ENCODE assay signal across 18 cellular contexts in genomic region chr9:80586786-80587185, GRCh38.
DNase-seq lines count a peak whose midpoint lies in the region; ATAC-seq, FAIRE-seq and TF ChIP-seq lines count a peak whose summit lies in the region.
"Had no signal": no experiment of that assay in that cellular context is flagged by ENCODE, and none has a peak within 500 bp of the region (broad histone marks: within the 10 kb centered on the region; RNA-seq: fewer than 3 reads in every experiment).

No MANE protein-coding gene starts in this region.

- H3K27me3 ChIP-seq in H1 (replicated peaks in 1 of 4; ENCODE audit: control insufficient read depth in 3 of 4, extremely low read depth in 1 of 4, insufficient read depth in 3 of 4, low read length in 3 of 4) (no peaks in the 10 kb centered on the region), neuronal stem cell (ENCODE audit: control insufficient read depth in 3 of 3, insufficient read depth in 3 of 3, low read depth in 1 of 3, low read length in 3 of 3) (no peaks in the 10 kb centered on the region)

- POLR2A ChIA-PET in H1 (lab: Charles Lee; ENCODE audit: partially characterized antibody): no interaction called here

- no peaks in the 10 kb centered on the region for H3K36me3 ChIP-seq in H1 (ENCODE audit: control insufficient read depth in 2 of 4, insufficient read depth in 4 of 4, low read length in 3 of 4)
- no peaks in the 10 kb centered on the region for H3K36me3 ChIP-seq in neuronal stem cell (replicated peaks in 1 of 2; ENCODE audit: control insufficient read depth in 2 of 2, insufficient read depth in 2 of 2, low read length in 2 of 2)
- H3K36me3 ChIP-seq: HAP-1 had no signal

- H4K91ac ChIP-seq in H1 (replicated peaks; ENCODE audit: insufficient read length, low read length) (no peak overlapping the region), neuronal stem cell (ENCODE audit: low read depth, low read length, poor library complexity) (no peak overlapping the region)

- H2AFZ ChIP-seq in H1 (ENCODE audit: low read length) (peak overlapping the region; percentile 45; the same call in 1 of the 2 replicates), neuronal stem cell (ENCODE audit: low read length) (peak overlapping the region; percentile 28)

- H3K79me1 ChIP-seq in H1 (ENCODE audit: low read depth, low read length) (no peaks in the 10 kb centered on the region), neuronal stem cell (ENCODE audit: low read depth, low read length) (no peaks in the 10 kb centered on the region)

- H3K9me3 ChIP-seq in H1 (ENCODE audit: insufficient read depth in 2 of 2, low read depth in 1 of 2, low read length in 1 of 2) (no peaks in the 10 kb centered on the region), neuronal stem cell (replicated peaks in 1 of 2; ENCODE audit: control insufficient read depth in 2 of 2, insufficient read depth in 1 of 2, low read depth in 1 of 2, low read length in 2 of 2) (no peaks in the 10 kb centered on the region)
- H3K9me3 ChIP-seq: HAP-1 had no signal

- H4K5ac ChIP-seq in H1 (ENCODE audit: insufficient read length, low read depth, low read length): no peak overlapping the region

- DNase-seq in G401 (ENCODE audit: low spot score) (peak; percentile 34), NCI-H2171 treated with DMSO at 0.1 percent for 48 hours (lab: John Stamatoyannopoulos, UW) (peak; percentile 71), H1 (ENCODE audit: low read depth in 1 of 2, low spot score in 2 of 2) (no peak), neuronal stem cell (ENCODE audit: low spot score) (no peak), activated gamma-delta T cell (lab: John Stamatoyannopoulos, UW) (no peak), NCI-H774 (lab: John Stamatoyannopoulos, UW) (no peak)
- DNase-seq: ACHN; CD4-positive, alpha-beta T cell; DMS53; DND-41; EL; GOT3; KG1 had no signal

- H3K9ac ChIP-seq in H1 (replicated peaks in 1 of 4; ENCODE audit: extremely low read depth in 1 of 4, low read depth in 3 of 4, low read length in 3 of 4) (no peak overlapping the region), neuronal stem cell (ENCODE audit: low read depth, low read length, poor library complexity) (no peak overlapping the region)

- H2BK20ac ChIP-seq in H1 (ENCODE audit: low read length): no peak overlapping the region

- H3K18ac ChIP-seq in H1 (ENCODE audit: extremely low read depth, low read length) (no peak overlapping the region), neuronal stem cell (ENCODE audit: low read length) (no peak overlapping the region)

- H3K4ac ChIP-seq in H1 (replicated peaks; ENCODE audit: insufficient read length, low read depth, low read length): no peak overlapping the region
- no peak overlapping the region for H3K4ac ChIP-seq in neuronal stem cell (ENCODE audit: low read length)

- H3K4me2 ChIP-seq in H1 (ENCODE audit: insufficient read depth in 1 of 2, low read depth in 2 of 2, low read length in 2 of 2) (no peak overlapping the region), neuronal stem cell (ENCODE audit: insufficient read depth, low read length, poor library complexity, severe bottlenecking) (no peak overlapping the region)

- no peak overlapping the region for H3K27ac ChIP-seq in H1 (ENCODE audit: low read depth, low read length)
- no peak overlapping the region for H3K27ac ChIP-seq in neuronal stem cell (replicated peaks; ENCODE audit: low read length)
- H3K27ac ChIP-seq: C4-2B had no signal

- H2BK12ac ChIP-seq in H1 (ENCODE audit: low read depth, low read length): no peak overlapping the region
- no peak overlapping the region for H2BK12ac ChIP-seq in neuronal stem cell (ENCODE audit: low read length)

- H3K14ac ChIP-seq in H1 (ENCODE audit: insufficient read length): no peak overlapping the region
- no peak overlapping the region for H3K14ac ChIP-seq in neuronal stem cell (ENCODE audit: low read length)

- no peak overlapping the region for H3K56ac ChIP-seq in H1 (replicated peaks; ENCODE audit: insufficient read length, low read depth, low read length)

- H3K23me2 ChIP-seq in H1 (ENCODE audit: low read depth, low read length): no peaks in the 10 kb centered on the region

- no peak for TF ChIP-seq CTCF in H1 (IDR thresholded peaks at IDR 0.05; ENCODE audit: control extremely low read depth in 1 of 3, insufficient read depth in 1 of 3, low read depth in 1 of 3, low read length in 3 of 3)

- ATAC-seq in HG02763 (IDR thresholded peaks at IDR 0.05; ENCODE audit: unreplicated experiment): no peak

- no peaks in the 10 kb centered on the region for H3K79me2 ChIP-seq in H1 (ENCODE audit: control insufficient read depth in 1 of 2, insufficient read depth in 2 of 2, low read length in 2 of 2)

- H3K4me1 ChIP-seq in H1 (replicated peaks in 1 of 4; ENCODE audit: control insufficient read depth in 3 of 4, insufficient read depth in 4 of 4, low read length in 3 of 4) (peaks cover 0 to 6% (median 3%) of the 10 kb centered on the region in 4 experiments; a peak in 4 of 7 replicates), neuronal stem cell (ENCODE audit: control insufficient read depth in 2 of 2, insufficient read depth in 1 of 2, low read depth in 1 of 2, low read length in 2 of 2) (peaks cover 0 to 6% of the 10 kb centered on the region in 2 donors)
- H3K4me1 ChIP-seq: HAP-1 had no signal

- H3K23ac ChIP-seq in H1 (ENCODE audit: insufficient read length) (no peak overlapping the region), neuronal stem cell (ENCODE audit: low read depth, low read length, poor library complexity) (no peak overlapping the region)

- H4K20me1 ChIP-seq in H1 (replicated peaks in 1 of 2; ENCODE audit: control insufficient read depth in 1 of 2, insufficient read depth in 2 of 2, low read length in 2 of 2): no peaks in the 10 kb centered on the region

- H2AK5ac ChIP-seq in H1 (ENCODE audit: low read depth, low read length) (no peak overlapping the region), neuronal stem cell (ENCODE audit: low read depth, low read length) (no peak overlapping the region)

- no peak overlapping the region for H2BK120ac ChIP-seq in H1 (replicated peaks; ENCODE audit: low read depth, low read length)
- no peak overlapping the region for H2BK120ac ChIP-seq in neuronal stem cell (ENCODE audit: low read depth, low read length)

- H3K4me3 ChIP-seq in H1 (ENCODE audit: extremely low read depth in 1 of 4, insufficient read depth in 2 of 4, low read depth in 3 of 4, low read length in 4 of 4): no peak overlapping the region
- no peak overlapping the region for H3K4me3 ChIP-seq in neuronal stem cell (ENCODE audit: low read length in 2 of 2)
- H3K4me3 ChIP-seq: HAP-1 had no signal

- no peak for TF ChIP-seq RAD21 in H1 (IDR thresholded peaks at IDR 0.05 in 1 of 2, conservative IDR thresholded peaks at IDR 0.05 in 1 of 2; ENCODE audit: low read depth in 2 of 2, low read length in 2 of 2)

- in situ Hi-C loops in G401 (cut with HindIII; ENCODE audit: low sequenced_read_pairs): no loop called here

- no peak for FAIRE-seq in H1 (lab: Jason Lieb, UNC)
- FAIRE-seq: G401.6, GM12891 had no signal

- TF ChIP-seq POLR2A in H1 (IDR thresholded peaks at IDR 0.05; ENCODE audit: control extremely low read depth in 1 of 2, low read depth in 2 of 2, low read length in 2 of 2): no peak

- H2BK15ac ChIP-seq in H1 (ENCODE audit: low read length) (no peak overlapping the region), neuronal stem cell (ENCODE audit: low read length) (no peak overlapping the region)

- 89% methylated on average over 1 of the region's 1 CpG; no CpG with 5 or more reads in 1 of the 2 experiments for WGBS in H1 (ENCODE audit: extremely low coverage in 1 of 2, insufficient coverage in 1 of 2, insufficient read length in 1 of 2, insufficient replicate concordance in 2 of 2, low coverage in 1 of 2, low lambda C conversion rate in 2 of 2, missing lambda C conversion rate in 1 of 2), 2 experiments
- no CpG with 5 or more reads among the region's 1 CpG for WGBS in neuronal stem cell (ENCODE audit: extremely low coverage in 2 of 2, insufficient read length in 2 of 2, insufficient replicate concordance in 1 of 2), 2 donors

- H2BK5ac ChIP-seq in H1 (ENCODE audit: low read depth, low read length) (no peak overlapping the region), neuronal stem cell (ENCODE audit: low read length) (no peak overlapping the region)

- TF ChIP-seq EP300 in H1 (IDR thresholded peaks at IDR 0.05; ENCODE audit: borderline replicate concordance in 1 of 2, low read depth in 2 of 2, low read length in 2 of 2): no peak

- H4K8ac ChIP-seq in H1 (ENCODE audit: extremely low read depth, insufficient read depth, low read length): no peak overlapping the region
- H4K8ac ChIP-seq in neuronal stem cell (ENCODE audit: low read depth, low read length): no peak overlapping the region

- CTCF ChIA-PET in H1 (lab: Charles Lee; ENCODE audit: partially characterized antibody): interaction anchor here (0.9 kb wide), 1 partner anchor 9 kb away, joined by 3 read pairs; no protein-coding TSS in a partner anchor

TF ChIP-seq in H1, 55 proteins besides CTCF, POLR2A, EP300 and RAD21 (continues in another document):
- TF ChIP-seq BCL11A (IDR thresholded peaks at IDR 0.05; ENCODE audit: low read depth in 2 of 2, low read length in 2 of 2): no peak
- TF ChIP-seq KDM1A (IDR thresholded peaks at IDR 0.05; ENCODE audit: borderline replicate concordance, low read length): no peak
- no peak for TF ChIP-seq TBP (IDR thresholded peaks at IDR 0.05; ENCODE audit: low read depth, low read length)
- TF ChIP-seq SIN3A (conservative IDR thresholded peaks at IDR 0.05 in 1 of 2, IDR thresholded peaks at IDR 0.05 in 1 of 2; ENCODE audit: low read depth in 1 of 2, low read length in 2 of 2): no peak
- no peak for TF ChIP-seq SAP30 (IDR thresholded peaks at IDR 0.05; ENCODE audit: insufficient read depth, insufficient replicate concordance, low read length)
- TF ChIP-seq SP1 (IDR thresholded peaks at IDR 0.05; ENCODE audit: low read depth, low read length): no peak
- no peak for TF ChIP-seq CBX5 (IDR thresholded peaks at IDR 0.05; ENCODE audit: low read depth, low read length)
- no peak for TF ChIP-seq KDM5A (IDR thresholded peaks at IDR 0.05; ENCODE audit: low read length)
- TF ChIP-seq CHD1 (IDR thresholded peaks at IDR 0.05; ENCODE audit: low read depth, low read length): no peak
- TF ChIP-seq GABPA (IDR thresholded peaks at IDR 0.05; ENCODE audit: borderline replicate concordance, insufficient read depth, low read length): no peak
- TF ChIP-seq TCF12 (IDR thresholded peaks at IDR 0.05; ENCODE audit: low read depth, low read length): no peak
- TF ChIP-seq NANOG (IDR thresholded peaks at IDR 0.05; ENCODE audit: insufficient read depth, low read depth, low read length, poor library complexity, severe bottlenecking): no peak
- TF ChIP-seq SUZ12 (IDR thresholded peaks at IDR 0.05; ENCODE audit: low read length): no peak
- TF ChIP-seq ZNF274 (IDR thresholded peaks at IDR 0.05; ENCODE audit: borderline replicate concordance, extremely low read depth, low read length): no peak
- TF ChIP-seq CEBPB (IDR thresholded peaks at IDR 0.05; ENCODE audit: low read depth, low read length): no peak
- TF ChIP-seq SP2 (IDR thresholded peaks at IDR 0.05; ENCODE audit: low read length): no peak
- no peak for TF ChIP-seq SIRT6 (IDR thresholded peaks at IDR 0.05; ENCODE audit: low read length)
- no peak for TF ChIP-seq BRCA1 (IDR thresholded peaks at IDR 0.05; ENCODE audit: low read depth, low read length)

Comparison
In these comparisons a context has a peak if more than half of its experiments do, and no peak if none do; other contexts are left out.
1. DNase-seq: peak in G401 (single experiment) and NCI-H2171 treated with DMSO at 0.1 percent for 48 hours (single experiment); none in H1 (0 of 2), neuronal stem cell (single experiment), activated gamma-delta T cell (single experiment) and NCI-H774 (single experiment).